1 cellular context compared by ENCODE assay signal in genomic region chr1:224212618-224213037, GRCh38.
TF ChIP-seq lines count a peak whose summit lies in the region.

No MANE protein-coding gene starts in this region.

TF ChIP-seq in IMR-90, 13 proteins besides CTCF, POLR2A, EP300 and RAD21 (continued from another document):
- TF ChIP-seq ELK1 (IDR thresholded peaks at IDR 0.05; ENCODE audit: borderline replicate concordance, low read depth, low read length), result no peak
- TF ChIP-seq CEBPB (IDR thresholded peaks at IDR 0.05; ENCODE audit: low read depth, low read length), result no peak
- TF ChIP-seq BHLHE40 (IDR thresholded peaks at IDR 0.05; ENCODE audit: low read depth, low read length), result no peak
- no peak for TF ChIP-seq RFX5 (IDR thresholded peaks at IDR 0.05; ENCODE audit: low read depth, low read length)
- TF ChIP-seq FOS (IDR thresholded peaks at IDR 0.05; ENCODE audit: low read depth, low read length), result no peak
- TF ChIP-seq RCOR1 (IDR thresholded peaks at IDR 0.05; ENCODE audit: insufficient replicate concordance, low read length), result no peak
- TF ChIP-seq SMC3 (IDR thresholded peaks at IDR 0.05; ENCODE audit: low read depth, low read length), result no peak
- no peak for TF ChIP-seq NFE2L2 (IDR thresholded peaks at IDR 0.05; ENCODE audit: low read depth, low read length)
TF ChIP-seq in IMR-90: peak in this region for 0.
